ENCODE assay signal across 8 cellular contexts in genomic region chr1:110606784-110607662, GRCh38. TPM values are rescaled to one million over a fixed set of nuclear protein-coding genes. Genes with fewer than 3 reads are reported as not detected.
A peak's percentile ranks its signal among the peaks of the same experiment; 100 is the strongest.
DNase-seq lines count a peak whose midpoint lies in the region; ATAC-seq and TF ChIP-seq lines count a peak whose summit lies in the region.

No MANE protein-coding gene starts in this region.

- intact Hi-C loops in lower lobe of right lung (cut with DNase I), result no loop called here

- H3K27me3 ChIP-seq in lower lobe of right lung (ENCODE audit: low read depth), result peaks cover 69% of the 10 kb centered on the region

- no peaks in the 10 kb centered on the region for H3K9me3 ChIP-seq in lower lobe of right lung

- peak overlapping the region; percentile 62 for H3K4me3 ChIP-seq in lower lobe of right lung

- peak; percentile 49 to 56 for ATAC-seq in lower lobe of right lung

- H3K27ac ChIP-seq in caudate nucleus (ENCODE audit: low read depth, low read length) (peak overlapping the region; percentile 91), lower lobe of right lung (no peak overlapping the region), temporal lobe (ENCODE audit: low read depth, low read length) (peak overlapping the region; percentile 70)

- H3K36me3 ChIP-seq in lower lobe of right lung, result no peaks in the 10 kb centered on the region

- TF ChIP-seq CTCF in lower lobe of right lung (IDR thresholded peaks at IDR 0.05), result no peak

- peaks cover 16% of the 10 kb centered on the region for H3K4me1 ChIP-seq in lower lobe of right lung

- DNase-seq in CD1c-positive myeloid dendritic cell (ENCODE audit: extremely low spot score) (peak; percentile 7), NCI-H1105 treated with DMSO at 0.1 percent for 48 hours (lab: John Stamatoyannopoulos, UW) (peak; percentile 31), caudate nucleus (lab: John Stamatoyannopoulos, UW) (peak in 25 of 61 donors; percentile 27 to 78 (median 64)), lower lobe of right lung (no peak), NCI-H774 (lab: John Stamatoyannopoulos, UW) (no peak), superior temporal gyrus (ENCODE audit: extremely low spot score) (no peak), cerebellar cortex (ENCODE audit: low spot score) (no peak)

RNA-seq across cellular contexts. Expression of gene KCNA2, which starts 0.9 kb away (rescaled TPM):
- total RNA-seq in lower lobe of right lung, result 0.77 TPM
- total RNA-seq in temporal lobe, result 5.4 TPM

Comparison
In these comparisons a context has a peak if more than half of its experiments do, and no peak if none do; other contexts are left out.
1. DNase-seq: peak in CD1c-positive myeloid dendritic cell (single experiment) and NCI-H1105 treated with DMSO at 0.1 percent for 48 hours (single experiment); none in lower lobe of right lung (single experiment), NCI-H774 (single experiment), superior temporal gyrus (single experiment) and cerebellar cortex (single experiment).